26 cellular contexts compared by ENCODE assay signal in the genomic region with DNA sequence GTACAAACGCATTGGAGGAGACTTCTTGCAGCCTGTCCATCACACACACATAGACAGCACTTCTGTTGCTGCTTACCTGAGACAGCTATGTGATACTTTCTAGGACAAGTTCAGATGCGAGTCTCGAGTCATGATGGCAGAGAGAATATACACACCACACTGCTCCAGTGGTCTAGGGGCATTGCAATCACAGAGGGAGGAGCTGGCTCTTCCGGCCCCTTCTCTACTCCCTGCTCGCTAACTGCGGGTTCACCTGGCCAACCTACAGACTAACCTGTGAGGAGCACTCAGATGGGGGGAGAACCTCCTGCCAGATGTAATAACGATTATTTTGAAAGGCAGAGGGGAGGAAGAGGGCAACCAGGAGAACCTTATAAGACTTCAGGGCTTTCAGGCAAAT.
"Had no signal": no experiment of that assay in that cellular context is flagged by ENCODE, and none has a peak within 500 bp of the region (broad histone marks: within the 10 kb centered on the region; RNA-seq: fewer than 3 reads in every experiment).

No MANE protein-coding gene starts in this region.

- H3K9me3 ChIP-seq: left lung, lower lobe of right lung, ovary, right atrium auricular region, right lobe of liver, stomach, testis, thyroid gland, transverse colon, upper lobe of left lung had no signal

- DNase-seq: hippocampal formation; kidney; left colon; left lung; lower lobe of right lung; mammary epithelial cell; mesendoderm; naive thymus-derived CD4-positive, alpha-beta T cell; ovary; right lobe of liver; stimulated activated CD4-positive, alpha-beta T cell treated with anti-CD3 and anti-CD28 coated beads, Interleukin-1b, Interleukin-23, amount 100 ng/mL, for 48 hours; stimulated activated CD4-positive, alpha-beta T cell treated with anti-CD3 and anti-CD28 coated beads, Interleukin-2, amount 100 ng/mL, for 48 hours; stimulated activated CD4-positive, alpha-beta T cell treated with anti-CD3 and anti-CD28 coated beads, Interleukin-4, amount 100 ng/mL, for 4 hours; stimulated activated CD8-positive, alpha-beta memory T cell treated with anti-CD3 and anti-CD28 coated beads, Interleukin-4, amount 100 ng/mL, for 48 hours; stimulated activated naive B cell treated with anti-CD40 and anti-IgM and Interleukin-4, amounts not matched to agents 10 μg/mL and 1 μg/mL and 100 μg/mL, for 72 hours; stimulated activated naive CD8-positive, alpha-beta T cell treated with anti-CD3 and anti-CD28 coated beads, Interleukin-15, Interleukin-2, amounts not matched to agents 100 U/mL and 50 U/mL, for 24 hours; stomach; testis; thyroid gland; transverse colon; upper lobe of left lung had no signal

- H3K4me2 ChIP-seq: smooth muscle cell had no signal

- H3K4me3 Mint-ChIP-seq: mesothelial cell of epicardium; naive thymus-derived CD4-positive, alpha-beta T cell; natural killer cell treated with Interleukin-12 subunit alpha and Interleukin-12 subunit beta and Interleukin-15 and Interleukin-18, amount 100 ng/mL, for 72 hours; stimulated activated naive B cell treated with anti-CD40 and anti-IgM and Interleukin-4, amounts not matched to agents 10 μg/mL and 1 μg/mL and 100 μg/mL, for 72 hours had no signal

- H3K27me3 ChIP-seq: left lung, ovary, right atrium auricular region, right lobe of liver, stomach, testis, thyroid gland, transverse colon, upper lobe of left lung had no signal

- H3K4me1 Mint-ChIP-seq: stimulated activated naive B cell treated with anti-CD40 and anti-IgM and Interleukin-4, amounts not matched to agents 10 μg/mL and 1 μg/mL and 100 μg/mL, for 72 hours had no signal

- H3K36me3 ChIP-seq: left lung, lower lobe of right lung, ovary, right atrium auricular region, right lobe of liver, stomach, thyroid gland, transverse colon, upper lobe of left lung had no signal

- H3K4me1 ChIP-seq: right atrium auricular region, right lobe of liver, testis had no signal

- H3K27ac ChIP-seq: left lung, lower lobe of right lung, ovary, right atrium auricular region, right lobe of liver, stomach, thyroid gland, transverse colon, upper lobe of left lung had no signal

- ATAC-seq: left colon; left lung; lower lobe of right lung; naive thymus-derived CD4-positive, alpha-beta T cell; right lobe of liver; stimulated activated naive B cell treated with anti-CD40 and anti-IgM and Interleukin-4, amounts not matched to agents 10 μg/mL and 1 μg/mL and 100 μg/mL, for 72 hours; stimulated activated naive CD8-positive, alpha-beta T cell treated with anti-CD3 and anti-CD28 coated beads, Interleukin-15, Interleukin-2, amounts not matched to agents 100 U/mL and 50 U/mL, for 24 hours had no signal

- H3K9me3 Mint-ChIP-seq: natural killer cell treated with Interleukin-12 subunit alpha and Interleukin-12 subunit beta and Interleukin-15 and Interleukin-18, amount 100 ng/mL, for 72 hours had no signal

- H3K36me3 Mint-ChIP-seq: mesothelial cell of epicardium; naive thymus-derived CD4-positive, alpha-beta T cell; natural killer cell treated with Interleukin-12 subunit alpha and Interleukin-12 subunit beta and Interleukin-15 and Interleukin-18, amount 100 ng/mL, for 72 hours had no signal

- H3K27ac Mint-ChIP-seq: mesothelial cell of epicardium; natural killer cell treated with Interleukin-12 subunit alpha and Interleukin-12 subunit beta and Interleukin-15 and Interleukin-18, amount 100 ng/mL, for 72 hours; progenitor cell of endocrine pancreas; stimulated activated naive B cell treated with anti-CD40 and anti-IgM and Interleukin-4, amounts not matched to agents 10 μg/mL and 1 μg/mL and 100 μg/mL, for 72 hours had no signal

- H3K4me3 ChIP-seq: left lung, lower lobe of right lung, ovary, right atrium auricular region, right lobe of liver, smooth muscle cell, stomach, testis, thyroid gland, transverse colon, upper lobe of left lung had no signal
